16 cellular contexts compared by ENCODE assay signal in genomic region chr12:131057722-131058515, GRCh38.
DNase-seq lines count a peak whose midpoint lies in the region; FAIRE-seq and TF ChIP-seq lines count a peak whose summit lies in the region.
"Had no signal": no experiment of that assay in that cellular context is flagged by ENCODE, and none has a peak within 500 bp of the region (broad histone marks: within the 10 kb centered on the region; RNA-seq: fewer than 3 reads in every experiment).

No MANE protein-coding gene starts in this region.

- TF ChIP-seq EP300 in stomach (IDR thresholded peaks at IDR 0.05) = no peak

- no peak for TF ChIP-seq POLR2A in stomach (IDR thresholded peaks at IDR 0.05)

- H3K27me3 ChIP-seq in BLaER1 (peaks cover 11% of the 10 kb centered on the region; the same call in 1 of the 2 replicates), stomach (no peaks in the 10 kb centered on the region)

- peak overlapping the region; percentile 91 for H3K4me2 ChIP-seq in BLaER1

- H3K27ac ChIP-seq in BLaER1 (peak overlapping the region; percentile 78), coronary artery (no peak overlapping the region), kidney (ENCODE audit: low read depth in 2 of 2, low read length in 2 of 2) (no peak overlapping the region), stomach (no peak overlapping the region)
- H3K27ac ChIP-seq: HL-60 had no signal

- H3K36me3 ChIP-seq in BLaER1 = no peaks in the 10 kb centered on the region
- no peaks in the 10 kb centered on the region for H3K36me3 ChIP-seq in kidney (ENCODE audit: control insufficient read depth in 1 of 2, insufficient read depth in 2 of 2, low read length in 2 of 2)
- H3K36me3 ChIP-seq in stomach = no peaks in the 10 kb centered on the region

- intact Hi-C loops in kidney (cut with DNase I) = no loop called here
- intact Hi-C loops in stomach (cut with DNase I; ENCODE audit: low total_unique reads) = no loop called here

- FAIRE-seq in kidney (lab: Jason Lieb, UNC) = no peak
- FAIRE-seq: H54, HTR-8/SVneo, RCC 7860 had no signal

- DNase-seq in coronary artery (ENCODE audit: low spot score) (peak; percentile 40), kidney (peak; percentile 56), stomach (peak; percentile 15), activated gamma-delta T cell treated with Interleukin-2 at 50 U/mL for 16 hours (no peak), T1000 (lab: John Stamatoyannopoulos, UW) (no peak), NCI-H1436 treated with DMSO at 0.1 percent for 48 hours (lab: John Stamatoyannopoulos, UW) (no peak)
- DNase-seq: DMS53, NCI-H1105 treated with DMSO at 0.1 percent for 48 hours, NCI-H1930, NCI-H446, SHP77 treated with DMSO at 0.1 percent for 48 hours had no signal

- peak overlapping the region; percentile 60; the same call in 1 of the 2 replicates for H3K9ac ChIP-seq in BLaER1
- no peak overlapping the region for H3K9ac ChIP-seq in kidney (ENCODE audit: low read length in 2 of 2)

- H4K20me1 ChIP-seq in BLaER1 = no peaks in the 10 kb centered on the region

- 78 to 90% (median 85%) methylated on average over 11 of the region's 11 CpGs for WGBS in stomach, 5 donors

- H3K9me3 ChIP-seq in BLaER1 (peaks cover 6% of the 10 kb centered on the region; the same call in 1 of the 2 replicates), kidney (ENCODE audit: control insufficient read depth in 1 of 2, low read length in 2 of 2) (no peaks in the 10 kb centered on the region), stomach (no peaks in the 10 kb centered on the region)

- H3K4me1 ChIP-seq in BLaER1 = peaks cover 100% of the 10 kb centered on the region
- no peaks in the 10 kb centered on the region for H3K4me1 ChIP-seq in kidney (ENCODE audit: control insufficient read depth in 1 of 2, insufficient read depth in 1 of 2, low read depth in 1 of 2, low read length in 2 of 2)
- no peaks in the 10 kb centered on the region for H3K4me1 ChIP-seq in stomach

- H3K4me3 ChIP-seq in BLaER1 = no peak overlapping the region
- H3K4me3 ChIP-seq in coronary artery = no peak overlapping the region
- no peak overlapping the region for H3K4me3 ChIP-seq in kidney (ENCODE audit: low read length in 2 of 2)
- H3K4me3 ChIP-seq in stomach = no peak overlapping the region

- no peak for TF ChIP-seq CTCF in coronary artery (IDR thresholded peaks at IDR 0.05)
- no peak for TF ChIP-seq CTCF in kidney (IDR thresholded peaks at IDR 0.05; ENCODE audit: borderline replicate concordance, extremely low read depth, insufficient read depth)
- no peak for TF ChIP-seq CTCF in stomach (IDR thresholded peaks at IDR 0.05)

Comparison
In these comparisons a context has a peak if more than half of its experiments do, and no peak if none do; other contexts are left out.
1. DNase-seq: peak in coronary artery (single experiment), kidney (single experiment) and stomach (single experiment); none in activated gamma-delta T cell treated with Interleukin-2 at 50 U/mL for 16 hours (single experiment), T1000 (single experiment) and NCI-H1436 treated with DMSO at 0.1 percent for 48 hours (single experiment).